17 cellular contexts compared by ENCODE assay signal in genomic region chr1:201554789-201555592, GRCh38. TPM values are rescaled to one million over a fixed set of nuclear protein-coding genes. Genes with fewer than 3 reads are reported as not detected.
DNase-seq lines count a peak whose midpoint lies in the region; ATAC-seq and TF ChIP-seq lines count a peak whose summit lies in the region.
"Had no signal": no experiment of that assay in that cellular context is flagged by ENCODE, and none has a peak within 500 bp of the region (broad histone marks: within the 10 kb centered on the region; RNA-seq: fewer than 3 reads in every experiment).

No MANE protein-coding gene starts in this region.

- intact Hi-C loops in left ventricle myocardium inferior (cut with micrococcal nuclease) (no loop called here), Right ventricle myocardium inferior (cut with DNase I) (loop anchor here (2.0 kb wide), 1 partner anchor 16 kb away; the partner anchor contains the start of gene NAV1), uterus (cut with DNase I; ENCODE audit: low total_unique reads) (loop anchor here (10.0 kb wide), 1 partner anchor 240 kb away; no protein-coding TSS in a partner anchor)

- TF ChIP-seq CTCF in left ventricle myocardium inferior (IDR thresholded peaks at IDR 0.05; ENCODE audit: borderline replicate concordance) (no peak), lung (IDR thresholded peaks at IDR 0.05; ENCODE audit: control extremely low read depth, extremely low read depth) (no peak), uterus (IDR thresholded peaks at IDR 0.05) (no peak)

- DNase-seq in left ventricle myocardium inferior (no peak), Right ventricle myocardium inferior (ENCODE audit: missing footprints) (no peak), NCI-H69 (lab: John Stamatoyannopoulos, UW) (peak; percentile 76), lung (ENCODE audit: low spot score) (no peak), uterus (no peak), amniotic stem cell (lab: John Stamatoyannopoulos, UW) (no peak), NCI-H2081 treated with DMSO at 0.1 percent for 48 hours (lab: John Stamatoyannopoulos, UW) (no peak), NCI-H82 (lab: John Stamatoyannopoulos, UW) (no peak)
- DNase-seq: activated CD8-positive, alpha-beta T cell treated with anti-CD3 and anti-CD28 coated beads for 36 hours; activated naive CD8-positive, alpha-beta T cell treated with anti-CD3 and anti-CD28 coated beads, Interleukin-2, amount 50 U/mL, for 24 hours; activated T-cell treated with anti-CD3 and anti-CD28 coated beads, Interleukin-2, amount 50 U/mL, for 4 hours; NCI-H187; stimulated activated naive CD8-positive, alpha-beta T cell treated with anti-CD3 and anti-CD28 coated beads, Interleukin-15, Interleukin-2, amounts not matched to agents 100 U/mL and 50 U/mL, for 24 hours; T-helper 1 cell had no signal

- ATAC-seq in Right ventricle myocardium inferior (no peak), lung (ENCODE audit: insufficient read depth, low FRiP score) (no peak)
- ATAC-seq: activated CD8-positive, alpha-beta T cell treated with anti-CD3 and anti-CD28 coated beads for 36 hours; activated naive CD8-positive, alpha-beta T cell treated with anti-CD3 and anti-CD28 coated beads, Interleukin-2, amount 50 U/mL, for 24 hours; activated T-cell treated with anti-CD3 and anti-CD28 coated beads, Interleukin-2, amount 50 U/mL, for 4 hours; stimulated activated naive CD8-positive, alpha-beta T cell treated with anti-CD3 and anti-CD28 coated beads, Interleukin-15, Interleukin-2, amounts not matched to agents 100 U/mL and 50 U/mL, for 24 hours had no signal

- H3K4me1 ChIP-seq in left ventricle myocardium inferior (peaks cover 80% of the 10 kb centered on the region), lung (ENCODE audit: control insufficient read depth in 2 of 2, insufficient read depth in 2 of 2, low read length in 2 of 2) (peaks cover 5 to 21% of the 10 kb centered on the region in 2 donors), uterus (no peaks in the 10 kb centered on the region)

- H3K27me3 ChIP-seq in left ventricle myocardium inferior (ENCODE audit: low read depth) (no peaks in the 10 kb centered on the region), lung (ENCODE audit: control insufficient read depth, insufficient read depth) (no peaks in the 10 kb centered on the region), uterus (no peaks in the 10 kb centered on the region)
- H3K27me3 ChIP-seq: neural progenitor cell, vagina had no signal

- no peak overlapping the region for H3K4me3 ChIP-seq in left ventricle myocardium inferior
- H3K4me3 ChIP-seq in lung = no peak overlapping the region
- H3K4me3 ChIP-seq in uterus = no peak overlapping the region
- H3K4me3 ChIP-seq: neural progenitor cell, vagina had no signal

- WGBS in lung, 2 donors = 79 to 81% methylated on average over 7 of the region's 7 CpGs

- peak overlapping the region; percentile 81 for H3K27ac ChIP-seq in left ventricle myocardium inferior (replicated peaks)
- peak overlapping the region; percentile 40 for H3K27ac ChIP-seq in lung (ENCODE audit: low read depth in 1 of 2, low read length in 1 of 2)
- peak overlapping the region; percentile 18 to 30 for H3K27ac ChIP-seq in uterus
- H3K27ac ChIP-seq: neural progenitor cell, VCaP had no signal

- no peaks in the 10 kb centered on the region for H3K9me3 ChIP-seq in left ventricle myocardium inferior (replicated peaks)
- no peaks in the 10 kb centered on the region for H3K9me3 ChIP-seq in lung (ENCODE audit: control insufficient read depth in 2 of 2, insufficient read depth in 1 of 2, low read length in 1 of 2)
- H3K9me3 ChIP-seq in uterus = no peaks in the 10 kb centered on the region
- H3K9me3 ChIP-seq: vagina had no signal

- TF ChIP-seq POLR2A in uterus (IDR thresholded peaks at IDR 0.05) = no peak

- H3K36me3 ChIP-seq in left ventricle myocardium inferior (no peaks in the 10 kb centered on the region), lung (ENCODE audit: control insufficient read depth in 2 of 2, insufficient read depth in 2 of 2, low read length in 2 of 2) (no peaks in the 10 kb centered on the region), uterus (no peaks in the 10 kb centered on the region)
- H3K36me3 ChIP-seq: neural progenitor cell, vagina had no signal

RNA-seq across cellular contexts. Expression of gene NAV1, which starts 16.1 kb away (rescaled TPM):
- total RNA-seq in left ventricle myocardium inferior (74.8 TPM), Right ventricle myocardium inferior (69.0 TPM), lung (10 to 100 TPM; 28.8 to 38.6 TPM), uterus (10 to 100 TPM; 25.1 to 86.1 (median 58.5) TPM)
- 1 to 10 TPM; 6.5 to 7.1 TPM for polyA plus RNA-seq in lung

RNA-seq across cellular contexts. Expression of gene CSRP1, which starts 48.1 kb away (rescaled TPM):
- 41.0 TPM for total RNA-seq in left ventricle myocardium inferior
- 64.6 TPM for total RNA-seq in Right ventricle myocardium inferior
- 100 to 1,000 TPM; 223 to 278 TPM for total RNA-seq in lung
- 100 to 1,000 TPM; 143 to 230 TPM for polyA plus RNA-seq in lung
- 1,000 to 10,000 TPM in 3 of 4 donors, 100 to 1,000 TPM in 1; 913 to 2,516 (median 1,349) TPM for total RNA-seq in uterus

Comparison
In these comparisons a context has a peak if more than half of its experiments do, and no peak if none do; other contexts are left out.
1. H3K27ac ChIP-seq: peak in every context shown above with its lines; median percentile 81 in left ventricle myocardium inferior; 40 in lung; 24 in uterus.